ENCODE assay signal across 2 cellular contexts in the genomic region with DNA sequence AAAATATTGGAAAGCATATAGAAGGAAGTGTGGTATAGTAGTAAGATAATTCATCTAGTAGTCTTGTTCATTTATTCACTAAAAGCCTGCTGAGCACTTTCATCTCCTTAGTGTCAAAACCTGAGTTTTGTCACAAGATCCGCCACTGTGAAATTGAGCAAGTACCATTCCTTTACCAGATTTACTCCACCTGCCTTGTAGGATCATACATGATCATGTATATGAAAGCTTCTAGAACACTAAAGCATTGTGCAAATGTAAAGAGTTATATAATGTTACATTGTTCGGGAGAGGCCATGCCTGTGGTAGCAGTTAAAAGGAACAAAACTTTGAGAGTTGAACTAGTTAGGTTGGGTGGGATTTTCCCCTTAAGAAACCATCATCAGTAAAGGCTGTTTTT.
TF ChIP-seq lines count a peak whose summit lies in the region.

No MANE protein-coding gene starts in this region.

TF ChIP-seq in GM23338, 12 proteins besides CTCF, POLR2A, EP300 and RAD21:
- no peak for TF ChIP-seq REST (IDR thresholded peaks at IDR 0.05; ENCODE audit: unreplicated experiment)
- TF ChIP-seq CREB1 (CRISPR knock-in tag; IDR thresholded peaks at IDR 0.05; ENCODE audit: low read depth): no peak
- no peak for TF ChIP-seq POLR2AphosphoS5 (IDR thresholded peaks at IDR 0.05; ENCODE audit: low read depth)
- no peak for TF ChIP-seq STAT1 (IDR thresholded peaks at IDR 0.05; ENCODE audit: unreplicated experiment)
- TF ChIP-seq JUNB (IDR thresholded peaks at IDR 0.05; ENCODE audit: unreplicated experiment): no peak

TF ChIP-seq in GM12878, 131 proteins besides CTCF, POLR2A, EP300 and RAD21:
- TF ChIP-seq, protein P1, sequence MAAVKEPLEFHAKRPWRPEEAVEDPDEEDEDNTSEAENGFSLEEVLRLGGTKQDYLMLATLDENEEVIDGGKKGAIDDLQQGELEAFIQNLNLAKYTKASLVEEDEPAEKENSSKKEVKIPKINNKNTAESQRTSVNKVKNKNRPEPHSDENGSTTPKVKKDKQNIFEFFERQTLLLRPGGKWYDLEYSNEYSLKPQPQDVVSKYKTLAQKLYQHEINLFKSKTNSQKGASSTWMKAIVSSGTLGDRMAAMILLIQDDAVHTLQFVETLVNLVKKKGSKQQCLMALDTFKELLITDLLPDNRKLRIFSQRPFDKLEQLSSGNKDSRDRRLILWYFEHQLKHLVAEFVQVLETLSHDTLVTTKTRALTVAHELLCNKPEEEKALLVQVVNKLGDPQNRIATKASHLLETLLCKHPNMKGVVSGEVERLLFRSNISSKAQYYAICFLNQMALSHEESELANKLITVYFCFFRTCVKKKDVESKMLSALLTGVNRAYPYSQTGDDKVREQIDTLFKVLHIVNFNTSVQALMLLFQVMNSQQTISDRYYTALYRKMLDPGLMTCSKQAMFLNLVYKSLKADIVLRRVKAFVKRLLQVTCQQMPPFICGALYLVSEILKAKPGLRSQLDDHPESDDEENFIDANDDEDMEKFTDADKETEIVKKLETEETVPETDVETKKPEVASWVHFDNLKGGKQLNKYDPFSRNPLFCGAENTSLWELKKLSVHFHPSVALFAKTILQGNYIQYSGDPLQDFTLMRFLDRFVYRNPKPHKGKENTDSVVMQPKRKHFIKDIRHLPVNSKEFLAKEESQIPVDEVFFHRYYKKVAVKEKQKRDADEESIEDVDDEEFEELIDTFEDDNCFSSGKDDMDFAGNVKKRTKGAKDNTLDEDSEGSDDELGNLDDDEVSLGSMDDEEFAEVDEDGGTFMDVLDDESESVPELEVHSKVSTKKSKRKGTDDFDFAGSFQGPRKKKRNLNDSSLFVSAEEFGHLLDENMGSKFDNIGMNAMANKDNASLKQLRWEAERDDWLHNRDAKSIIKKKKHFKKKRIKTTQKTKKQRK (IDR thresholded peaks at IDR 0.05; ENCODE audit: low read depth, low read length): no peak
- TF ChIP-seq BHLHE40 (IDR thresholded peaks at IDR 0.05; ENCODE audit: borderline replicate concordance in 1 of 2, low read depth in 2 of 2, low read length in 1 of 2) (no peak), IKZF1 (conservative IDR thresholded peaks at IDR 0.05) (no peak), POU2F2 (IDR thresholded peaks at IDR 0.05; ENCODE audit: borderline replicate concordance, low read depth, low read length) (no peak), HDGF (IDR thresholded peaks at IDR 0.05) (no peak), RBBP5 (conservative IDR thresholded peaks at IDR 0.05) (no peak), PAX8 (IDR thresholded peaks at IDR 0.05) (no peak), TARDBP (IDR thresholded peaks at IDR 0.05; ENCODE audit: borderline replicate concordance) (no peak), KDM1A (IDR thresholded peaks at IDR 0.05; ENCODE audit: borderline replicate concordance) (no peak), TCF7 (IDR thresholded peaks at IDR 0.05; ENCODE audit: borderline replicate concordance) (no peak), KAT2A (conservative IDR thresholded peaks at IDR 0.05; ENCODE audit: control insufficient read depth, low read depth, low read length) (no peak), FOXK2 (IDR thresholded peaks at IDR 0.05) (no peak), CUX1 (IDR thresholded peaks at IDR 0.05; ENCODE audit: insufficient replicate concordance, low read depth, low read length) (no peak), ESRRA (IDR thresholded peaks at IDR 0.05; ENCODE audit: low read length) (no peak), ZBTB33 (IDR thresholded peaks at IDR 0.05) (no peak), MTA2 (IDR thresholded peaks at IDR 0.05; ENCODE audit: low read depth) (no peak), JUNB (IDR thresholded peaks at IDR 0.05) (no peak), BCL11A (IDR thresholded peaks at IDR 0.05; ENCODE audit: low read depth, low read length) (no peak), CHD4 (IDR thresholded peaks at IDR 0.05) (no peak)
- TF ChIP-seq, protein P2, sequence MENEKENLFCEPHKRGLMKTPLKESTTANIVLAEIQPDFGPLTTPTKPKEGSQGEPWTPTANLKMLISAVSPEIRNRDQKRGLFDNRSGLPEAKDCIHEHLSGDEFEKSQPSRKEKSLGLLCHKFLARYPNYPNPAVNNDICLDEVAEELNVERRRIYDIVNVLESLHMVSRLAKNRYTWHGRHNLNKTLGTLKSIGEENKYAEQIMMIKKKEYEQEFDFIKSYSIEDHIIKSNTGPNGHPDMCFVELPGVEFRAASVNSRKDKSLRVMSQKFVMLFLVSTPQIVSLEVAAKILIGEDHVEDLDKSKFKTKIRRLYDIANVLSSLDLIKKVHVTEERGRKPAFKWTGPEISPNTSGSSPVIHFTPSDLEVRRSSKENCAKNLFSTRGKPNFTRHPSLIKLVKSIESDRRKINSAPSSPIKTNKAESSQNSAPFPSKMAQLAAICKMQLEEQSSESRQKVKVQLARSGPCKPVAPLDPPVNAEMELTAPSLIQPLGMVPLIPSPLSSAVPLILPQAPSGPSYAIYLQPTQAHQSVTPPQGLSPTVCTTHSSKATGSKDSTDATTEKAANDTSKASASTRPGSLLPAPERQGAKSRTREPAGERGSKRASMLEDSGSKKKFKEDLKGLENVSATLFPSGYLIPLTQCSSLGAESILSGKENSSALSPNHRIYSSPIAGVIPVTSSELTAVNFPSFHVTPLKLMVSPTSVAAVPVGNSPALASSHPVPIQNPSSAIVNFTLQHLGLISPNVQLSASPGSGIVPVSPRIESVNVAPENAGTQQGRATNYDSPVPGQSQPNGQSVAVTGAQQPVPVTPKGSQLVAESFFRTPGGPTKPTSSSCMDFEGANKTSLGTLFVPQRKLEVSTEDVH (IDR thresholded peaks at IDR 0.05; ENCODE audit: low read depth, partially characterized antibody): no peak
